1 cellular context compared by ENCODE assay signal in the genomic region with DNA sequence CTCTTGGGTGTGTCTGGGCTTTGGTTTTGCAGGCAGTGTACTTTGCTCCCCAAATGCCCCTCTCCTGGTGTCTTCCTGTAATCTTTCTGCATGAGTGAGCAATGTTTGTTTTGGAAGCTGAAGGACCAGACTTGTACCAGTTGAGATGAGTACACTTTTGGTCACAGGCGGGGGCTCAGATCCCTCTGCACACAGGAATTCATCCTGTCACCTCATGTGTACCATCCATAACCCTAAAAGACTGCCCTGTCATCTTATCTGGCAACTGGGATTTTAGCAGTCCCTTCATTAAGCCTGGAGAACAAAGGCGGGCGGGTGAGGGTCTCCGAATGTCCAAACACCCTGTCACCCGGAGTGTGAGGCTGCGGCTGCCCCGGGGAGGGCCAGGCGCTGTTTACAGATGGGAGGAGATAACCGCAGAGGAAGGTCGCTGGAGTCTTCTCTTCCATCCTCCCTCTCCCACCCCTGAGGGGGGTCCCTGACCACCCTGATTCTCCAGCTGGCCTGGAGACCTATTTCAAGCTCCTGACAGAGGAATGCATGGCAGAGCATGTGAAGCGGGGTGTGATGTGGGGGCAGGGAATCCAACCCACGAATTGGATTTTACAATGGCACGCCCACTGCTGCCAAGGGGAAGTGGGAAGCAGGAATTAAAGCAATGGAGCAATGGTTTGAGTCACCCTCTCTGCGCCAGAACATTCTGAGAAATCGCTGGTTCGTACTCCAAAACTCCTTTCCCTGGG.
TF ChIP-seq lines count a peak whose summit lies in the region.

No MANE protein-coding gene starts in this region.

TF ChIP-seq in HepG2, 621 proteins besides CTCF, POLR2A, EP300 and RAD21 (continued from another document):
- TF ChIP-seq RBM22 (optimal IDR thresholded peaks at IDR 0.05; ENCODE audit: low read length): no peak
- TF ChIP-seq NKX3-1 (CRISPR knock-in tag; IDR thresholded peaks at IDR 0.05): no peak
- TF ChIP-seq SNAPC2 (CRISPR knock-in tag; IDR thresholded peaks at IDR 0.05): no peak
- no peak for TF ChIP-seq ZNF468 (CRISPR knock-in tag; IDR thresholded peaks at IDR 0.05)
- no peak for TF ChIP-seq RFX5 (IDR thresholded peaks at IDR 0.05; ENCODE audit: low read depth, low read length)
- no peak for TF ChIP-seq SKI (IDR thresholded peaks at IDR 0.05; ENCODE audit: partially characterized antibody)
- no peak; the same call in 1 of the 2 replicates for TF ChIP-seq TCF7L2 (IDR thresholded peaks at IDR 0.05; ENCODE audit: low read depth, low read length)
- TF ChIP-seq AHR (CRISPR knock-in tag; IDR thresholded peaks at IDR 0.05): no peak
- TF ChIP-seq ZFP36 (IDR thresholded peaks at IDR 0.05; ENCODE audit: borderline replicate concordance, low read depth, low read length, partially characterized antibody): no peak
